In the genomic region with DNA sequence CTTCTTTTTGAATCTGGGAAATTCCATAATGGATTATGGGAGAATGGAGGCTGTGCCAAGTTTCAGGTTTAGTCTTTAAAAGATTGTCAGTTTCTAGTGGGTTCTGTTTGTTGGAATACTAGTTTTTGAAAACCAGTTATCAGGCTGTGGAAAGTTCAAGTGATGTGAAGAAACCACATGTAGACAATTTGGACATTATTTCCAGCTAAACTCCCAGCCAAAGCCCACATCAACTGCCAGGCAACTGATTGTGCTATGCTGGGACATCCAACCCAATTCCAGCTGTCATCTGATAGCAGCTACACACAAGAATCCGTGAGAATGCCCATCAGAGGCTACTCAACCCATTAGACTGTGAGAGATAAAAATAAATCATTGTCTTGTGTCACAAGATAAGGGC, we compare ENCODE assay signal across 19 cellular contexts.
A peak's percentile ranks its signal among the peaks of the same experiment; 100 is the strongest.
DNase-seq lines count a peak whose midpoint lies in the region; ATAC-seq and TF ChIP-seq lines count a peak whose summit lies in the region.
"Had no signal": no experiment of that assay in that cellular context is flagged by ENCODE, and none has a peak within 500 bp of the region (broad histone marks: within the 10 kb centered on the region; RNA-seq: fewer than 3 reads in every experiment).

No MANE protein-coding gene starts in this region.

- H3K36me3 ChIP-seq in BE2C = no peaks in the 10 kb centered on the region
- no peaks in the 10 kb centered on the region for H3K36me3 ChIP-seq in brain microvascular endothelial cell (replicated peaks)
- H3K36me3 ChIP-seq in ascending aorta = no peaks in the 10 kb centered on the region
- H3K36me3 ChIP-seq: SJCRH30 had no signal

- in situ Hi-C loops in brain microvascular endothelial cell (cut with HindIII; ENCODE audit: low pct_ligation_motif_present, low sequenced_read_pairs) = no loop called here

- H3K4me1 Mint-ChIP-seq in glutamatergic neuron (ENCODE audit: low read depth, unreplicated experiment) = peaks cover 13% of the 10 kb centered on the region
- no peaks in the 10 kb centered on the region for H3K4me1 Mint-ChIP-seq in stimulated activated naive CD8-positive, alpha-beta T cell treated with anti-CD3 and anti-CD28 coated beads, Interleukin-15, amount 100 ng/mL, for 72 hours

- no peak overlapping the region for H3K27ac ChIP-seq in brain microvascular endothelial cell
- no peak overlapping the region for H3K27ac ChIP-seq in ascending aorta
- H3K27ac ChIP-seq: A549, KMS-11, SJCRH30 had no signal

- intact Hi-C loops in ascending aorta (cut with DNase I) = no loop called here

- ATAC-seq in omental fat pad (ENCODE audit: low FRiP score) = no peak
- ATAC-seq in stimulated activated naive CD8-positive, alpha-beta T cell treated with anti-CD3 and anti-CD28 coated beads, Interleukin-15, amount 100 ng/mL, for 72 hours = no peak
- ATAC-seq: A549 had no signal

- TF ChIP-seq CTCF in BE2C (IDR thresholded peaks at IDR 0.05; ENCODE audit: low read depth, low read length) = no peak
- TF ChIP-seq CTCF in brain microvascular endothelial cell (IDR thresholded peaks at IDR 0.05; ENCODE audit: low read depth, low read length, missing control alignments) = no peak
- no peak for TF ChIP-seq CTCF in glutamatergic neuron (IDR thresholded peaks at IDR 0.05; ENCODE audit: partially characterized antibody, unreplicated experiment)
- TF ChIP-seq CTCF in omental fat pad (IDR thresholded peaks at IDR 0.05) = no peak
- no peak for TF ChIP-seq CTCF in ascending aorta (IDR thresholded peaks at IDR 0.05)

- peaks cover 6% of the 10 kb centered on the region for H3K9me3 Mint-ChIP-seq in glutamatergic neuron (ENCODE audit: unreplicated experiment)
- H3K9me3 Mint-ChIP-seq in stimulated activated naive CD8-positive, alpha-beta T cell treated with anti-CD3 and anti-CD28 coated beads, Interleukin-15, amount 100 ng/mL, for 72 hours = peaks cover 7 to 13% of the 10 kb centered on the region in 2 donors

- H3K4me3 ChIP-seq in BE2C (ENCODE audit: low read depth, low read length) (no peak overlapping the region), brain microvascular endothelial cell (ENCODE audit: low read depth, low read length) (no peak overlapping the region), ascending aorta (no peak overlapping the region)
- H3K4me3 ChIP-seq: A549, SJCRH30 had no signal

- no peak overlapping the region for H3K4me3 Mint-ChIP-seq in glutamatergic neuron (ENCODE audit: unreplicated experiment)
- no peak overlapping the region for H3K4me3 Mint-ChIP-seq in stimulated activated naive CD8-positive, alpha-beta T cell treated with anti-CD3 and anti-CD28 coated beads, Interleukin-15, amount 100 ng/mL, for 72 hours

- H3K27ac Mint-ChIP-seq in glutamatergic neuron (ENCODE audit: unreplicated experiment) = peak overlapping the region; percentile 63
- no peak overlapping the region for H3K27ac Mint-ChIP-seq in stimulated activated naive CD8-positive, alpha-beta T cell treated with anti-CD3 and anti-CD28 coated beads, Interleukin-15, amount 100 ng/mL, for 72 hours

- H3K4me1 ChIP-seq in BE2C = peaks cover 7% of the 10 kb centered on the region; the same call in 1 of the 2 replicates
- H3K4me1 ChIP-seq in ascending aorta = no peaks in the 10 kb centered on the region
- H3K4me1 ChIP-seq: A549, SJCRH30 had no signal

- peak; percentile 18 for DNase-seq in BE2C
- peak; percentile 45 for DNase-seq in LHCN-M2 (ENCODE audit: low read depth)
- DNase-seq in brain microvascular endothelial cell = peak; percentile 7
- no peak for DNase-seq in glutamatergic neuron
- DNase-seq in hippocampal formation (lab: John Stamatoyannopoulos, UW) = no peak
- no peak for DNase-seq in omental fat pad (ENCODE audit: low spot score)
- no peak for DNase-seq in ascending aorta (ENCODE audit: low spot score in 2 of 2)
- DNase-seq in stimulated activated naive CD8-positive, alpha-beta T cell treated with anti-CD3 and anti-CD28 coated beads, Interleukin-15, amount 100 ng/mL, for 72 hours = no peak
- DNase-seq: C1 segment of cervical spinal cord, DMS 273 treated with DMSO at 0.1 percent for 48 hours, GOT3, MM.1S, NCI-H1105, NCI-H1694, NCI-H2107, NCI-H774 had no signal

- no peaks in the 10 kb centered on the region for H3K27me3 Mint-ChIP-seq in glutamatergic neuron (ENCODE audit: unreplicated experiment)
- H3K27me3 Mint-ChIP-seq in stimulated activated naive CD8-positive, alpha-beta T cell treated with anti-CD3 and anti-CD28 coated beads, Interleukin-15, amount 100 ng/mL, for 72 hours = no peaks in the 10 kb centered on the region

- H3K36me3 Mint-ChIP-seq in glutamatergic neuron (ENCODE audit: unreplicated experiment) = no peaks in the 10 kb centered on the region

- H3K27me3 ChIP-seq in BE2C = no peaks in the 10 kb centered on the region
- no peaks in the 10 kb centered on the region for H3K27me3 ChIP-seq in brain microvascular endothelial cell (replicated peaks)
- H3K27me3 ChIP-seq in ascending aorta = no peaks in the 10 kb centered on the region
- H3K27me3 ChIP-seq: SJCRH30 had no signal

- H3K9me3 ChIP-seq in BE2C = no peaks in the 10 kb centered on the region; the same call in 1 of the 2 replicates
- H3K9me3 ChIP-seq in ascending aorta = peaks cover 0 to 10% of the 10 kb centered on the region in 2 donors
- H3K9me3 ChIP-seq: A549 had no signal

Comparison
In these comparisons a context has a peak if more than half of its experiments do, and no peak if none do; other contexts are left out.
1. DNase-seq: peak in BE2C (single experiment), LHCN-M2 (single experiment) and brain microvascular endothelial cell (single experiment); none in glutamatergic neuron (single experiment), hippocampal formation (0 of 2), omental fat pad (single experiment), ascending aorta (0 of 2) and stimulated activated naive CD8-positive, alpha-beta T cell treated with anti-CD3 and anti-CD28 coated beads, Interleukin-15, amount 100 ng/mL, for 72 hours (0 of 2).